ENCODE assay signal across 8 cellular contexts in the genomic region with DNA sequence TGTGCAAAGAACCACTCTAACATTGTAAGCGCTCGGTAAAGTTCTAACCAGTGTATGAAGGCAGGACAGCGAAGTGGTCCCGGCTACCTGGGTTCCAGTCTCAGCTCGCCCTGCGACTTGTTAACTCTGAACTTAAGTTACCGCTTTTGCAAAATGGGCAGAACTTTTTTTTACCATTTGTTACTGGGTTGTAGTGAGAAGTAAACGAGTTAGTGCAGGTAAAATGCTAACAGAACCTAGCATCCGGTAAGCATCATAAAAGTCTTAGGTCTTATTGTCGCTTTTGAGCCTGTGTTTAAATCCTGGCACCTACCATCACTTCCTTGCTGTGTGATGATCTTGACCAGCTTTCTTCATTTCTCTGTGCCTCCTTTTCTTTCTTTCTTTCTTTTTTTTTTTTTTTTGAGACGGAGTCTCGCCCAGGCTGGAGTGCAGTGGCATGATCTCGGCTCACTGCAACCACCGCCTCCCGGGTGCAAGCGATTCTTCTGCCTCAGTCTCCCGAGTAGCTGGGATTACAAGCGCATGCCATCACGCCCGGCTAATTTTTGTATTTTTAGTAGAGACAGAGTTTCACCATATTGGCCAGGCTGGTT. TPM values are rescaled to one million over a fixed set of nuclear protein-coding genes. Genes with fewer than 3 reads are reported as not detected.
DNase-seq lines count a peak whose midpoint lies in the region; ATAC-seq and TF ChIP-seq lines count a peak whose summit lies in the region.

No MANE protein-coding gene starts in this region.

- WGBS in mammary epithelial cell (ENCODE audit: low coverage, missing lambda C conversion rate): 1% methylated on average over 17 of the region's 20 CpGs
- no CpG with 5 or more reads among the region's 20 CpGs for WGBS in mesendoderm (ENCODE audit: extremely low coverage, insufficient coverage, low lambda C conversion rate)
- 5 to 7% methylated on average over 20 of the region's 20 CpGs for WGBS in aorta, 2 donors

- peak overlapping the region; percentile 62 for H2AK5ac ChIP-seq in mesendoderm (ENCODE audit: low read length)

- H3K56ac ChIP-seq in mesendoderm (ENCODE audit: low read length): peak overlapping the region; percentile 83

- peak overlapping the region; percentile 77 for H4K5ac ChIP-seq in mesendoderm (ENCODE audit: low read length)

- no peaks in the 10 kb centered on the region for H3K27me3 ChIP-seq in CD8-positive, alpha-beta T cell (ENCODE audit: insufficient read depth, low read length)
- H3K27me3 ChIP-seq in mammary epithelial cell (ENCODE audit: insufficient read depth, low read length) (no peaks in the 10 kb centered on the region), mesendoderm (ENCODE audit: insufficient read depth, low read length, poor library complexity) (no peaks in the 10 kb centered on the region), aorta (ENCODE audit: control insufficient read depth in 1 of 2, insufficient read depth in 2 of 2, low read length in 1 of 2) (no peaks in the 10 kb centered on the region)

- peak overlapping the region; percentile 65 for H3K4me3 ChIP-seq in CD8-positive, alpha-beta T cell (ENCODE audit: low read depth, low read length)
- H3K4me3 ChIP-seq in mammary epithelial cell (replicated peaks in 1 of 3; ENCODE audit: insufficient read depth in 1 of 3, low read depth in 2 of 3, low read length in 3 of 3) (peak overlapping the region; percentile 81 to 100 (median 90)), mesendoderm (ENCODE audit: low read length) (no peak overlapping the region), aorta (ENCODE audit: low read length in 2 of 2) (peak overlapping the region; percentile 22 to 44)

- no peak for TF ChIP-seq EP300 in Ishikawa (IDR thresholded peaks at IDR 0.05; ENCODE audit: borderline replicate concordance)

- dilution Hi-C loops in mammary epithelial cell (cut with HindIII; ENCODE audit: low sequenced_read_pairs): no loop called here

- DNase-seq in CD8-positive, alpha-beta T cell: no peak
- DNase-seq in mammary epithelial cell (no peak), mesendoderm (no peak), aorta (no peak), NCI-H1436 treated with DMSO at 0.1 percent for 48 hours (lab: John Stamatoyannopoulos, UW) (no peak), AML-193 (lab: John Stamatoyannopoulos, UW) (no peak)

- H4K8ac ChIP-seq in mesendoderm (ENCODE audit: low read depth, low read length): no peak overlapping the region

- CTCF ChIA-PET in CD8-positive, alpha-beta T cell (lab: Charles Lee): interaction anchor here (0.9 to 1.6 kb wide), 7 partner anchors 18 to 152 kb away, joined by 3 to 5 read pairs (median 3); a partner anchor contains a TSS
- CTCF ChIA-PET in mammary epithelial cell (lab: Charles Lee; ENCODE audit: low non-redundant PET): no interaction called here

- POLR2A ChIA-PET in CD8-positive, alpha-beta T cell (lab: Charles Lee): interaction anchor here (0.6 to 7.0 kb wide), 10 partner anchors 13 to 722 kb away, joined by 3 to 72 read pairs (median 6); a partner anchor contains a TSS

- no peaks in the 10 kb centered on the region for H3K9me3 Mint-ChIP-seq in CD8-positive, alpha-beta T cell

- peak overlapping the region; percentile 98 for H3K4me3 Mint-ChIP-seq in CD8-positive, alpha-beta T cell

- H2BK5ac ChIP-seq in mesendoderm (ENCODE audit: low read length): no peak overlapping the region

- peaks cover 36% of the 10 kb centered on the region for H3K36me3 Mint-ChIP-seq in CD8-positive, alpha-beta T cell

- no peak overlapping the region for H2BK120ac ChIP-seq in mesendoderm (ENCODE audit: low read depth, low read length)

- H3K9me3 ChIP-seq in CD8-positive, alpha-beta T cell (ENCODE audit: low read length): no peaks in the 10 kb centered on the region
- H3K9me3 ChIP-seq in mammary epithelial cell (replicated peaks; ENCODE audit: insufficient read depth, low read length) (no peaks in the 10 kb centered on the region), aorta (ENCODE audit: control insufficient read depth, low read length) (no peaks in the 10 kb centered on the region)

- peak overlapping the region; percentile 41 for H3K27ac ChIP-seq in CD8-positive, alpha-beta T cell (ENCODE audit: low read depth, low read length)
- H3K27ac ChIP-seq in mammary epithelial cell (ENCODE audit: insufficient read depth, low read depth, low read length) (peak overlapping the region; percentile 51), mesendoderm (ENCODE audit: low read depth, low read length) (no peak overlapping the region), aorta (ENCODE audit: low read depth in 1 of 2, low read length in 2 of 2) (peak overlapping the region in 1 of 2 donors; percentile 14)

- TF ChIP-seq RAD21 in Ishikawa (IDR thresholded peaks at IDR 0.05; ENCODE audit: low read depth): no peak

- peak overlapping the region; percentile 80 for H2AFZ ChIP-seq in mammary epithelial cell (ENCODE audit: low read depth, low read length)

- H3K4me2 ChIP-seq in mammary epithelial cell (ENCODE audit: insufficient read depth, low read depth, low read length) (peak overlapping the region; percentile 85), mesendoderm (ENCODE audit: low read length) (peak overlapping the region; percentile 42)

- H3K36me3 ChIP-seq in CD8-positive, alpha-beta T cell (ENCODE audit: insufficient read depth, low read length): peaks cover 10% of the 10 kb centered on the region
- peaks cover 10% of the 10 kb centered on the region for H3K36me3 ChIP-seq in mammary epithelial cell (ENCODE audit: insufficient read depth, low read length)
- H3K36me3 ChIP-seq in mesendoderm (ENCODE audit: control insufficient read depth, insufficient read depth, low read length): peaks cover 12% of the 10 kb centered on the region
- H3K36me3 ChIP-seq in aorta (ENCODE audit: control insufficient read depth in 1 of 2, insufficient read depth in 2 of 2, low read length in 1 of 2): peaks cover 0 to 3% of the 10 kb centered on the region in 2 donors

- ATAC-seq in CD8-positive, alpha-beta T cell: peak; percentile 14
- peak; percentile 21 for ATAC-seq in aorta (ENCODE audit: low FRiP score)
- no peak for ATAC-seq in GM19452 (IDR thresholded peaks at IDR 0.05; ENCODE audit: unreplicated experiment)

- H3K9ac ChIP-seq in mammary epithelial cell (ENCODE audit: insufficient read depth, low read length) (peak overlapping the region; percentile 89), mesendoderm (ENCODE audit: low read length) (peak overlapping the region; percentile 58)

- H3K4me1 Mint-ChIP-seq in CD8-positive, alpha-beta T cell (ENCODE audit: low read depth): peaks cover 55% of the 10 kb centered on the region

- peaks cover 35% of the 10 kb centered on the region for H3K4me1 ChIP-seq in CD8-positive, alpha-beta T cell (ENCODE audit: insufficient read depth, low read length)
- H3K4me1 ChIP-seq in mammary epithelial cell (ENCODE audit: insufficient read depth, low read length): peaks cover 26% of the 10 kb centered on the region
- H3K4me1 ChIP-seq in mesendoderm (ENCODE audit: control insufficient read depth, low read depth, low read length): peaks cover 13% of the 10 kb centered on the region
- peaks cover 0 to 2% of the 10 kb centered on the region in 2 donors for H3K4me1 ChIP-seq in aorta (ENCODE audit: control insufficient read depth in 1 of 2, insufficient read depth in 2 of 2, low read length in 2 of 2)

- H3K23ac ChIP-seq in mesendoderm (ENCODE audit: low read length): no peak overlapping the region

- peaks cover 5% of the 10 kb centered on the region for H4K20me1 ChIP-seq in mammary epithelial cell (ENCODE audit: insufficient read depth, low read length)

- intact Hi-C loops in CD8-positive, alpha-beta T cell (cut with DNase I, micrococcal nuclease): loop anchor here (2.0 to 10.0 kb wide), 4 partner anchors 16 to 340 kb away; a partner anchor contains a TSS
- intact Hi-C loops in mammary epithelial cell (cut with micrococcal nuclease) (loop anchor here (10.0 kb wide), 1 partner anchor 148 kb away; no protein-coding TSS in a partner anchor), aorta (cut with DNase I) (loop anchor here in 1 of 2 donors (2.0 kb wide), 1 partner anchor 34 kb away; a partner anchor contains a TSS)

- H3K79me2 ChIP-seq in mammary epithelial cell (ENCODE audit: insufficient read depth, low read length): peaks cover 67% of the 10 kb centered on the region
- H3K79me2 ChIP-seq in mesendoderm (ENCODE audit: control insufficient read depth, insufficient read depth, low read length): peaks cover 52% of the 10 kb centered on the region

- H2BK15ac ChIP-seq in mesendoderm (replicated peaks; ENCODE audit: low read depth): no peak overlapping the region

- peak overlapping the region; percentile 96 for H3K27ac Mint-ChIP-seq in CD8-positive, alpha-beta T cell

- no peak overlapping the region for H3K18ac ChIP-seq in mesendoderm (ENCODE audit: low read length)

- in situ Hi-C loops in mammary epithelial cell (cut with MboI; ENCODE audit: low sequenced_read_pairs in 2 of 2): no loop called here

- no peak for TF ChIP-seq CTCF in CD8-positive, alpha-beta T cell (IDR thresholded peaks at IDR 0.05)
- TF ChIP-seq CTCF in mammary epithelial cell (conservative IDR thresholded peaks at IDR 0.05 in 1 of 2, IDR thresholded peaks at IDR 0.05 in 1 of 2; ENCODE audit: extremely low read depth in 1 of 2, insufficient read depth in 1 of 2, low read depth in 1 of 2, low read length in 2 of 2): no peak

- H3K79me1 ChIP-seq in mesendoderm (ENCODE audit: low read length): peaks cover 25% of the 10 kb centered on the region

- BruUV-seq in mammary epithelial cell (replicated peaks; lab: Mats Ljungman, UMichigan): no TSS peak

- H3K4ac ChIP-seq in mesendoderm (ENCODE audit: low read depth, low read length): no peak overlapping the region

- H3K27me3 Mint-ChIP-seq in CD8-positive, alpha-beta T cell (ENCODE audit: low read depth): no peaks in the 10 kb centered on the region

RNA-seq across cellular contexts. Expression of a gene that starts 0.7 kb away (rescaled TPM):
- total RNA-seq in CD8-positive, alpha-beta T cell: 10 to 100 TPM; 76.4 to 77.2 TPM
- total RNA-seq in mammary epithelial cell (10 to 100 TPM; 28.7 to 56.2 TPM), aorta (10 to 100 TPM; 23.9 to 26.5 TPM)
- polyA plus RNA-seq in mammary epithelial cell (39.3 TPM), aorta (10 to 100 TPM; 17.9 to 62.2 TPM)
- polyA minus RNA-seq in mammary epithelial cell: 66.7 TPM
- 67.9 TPM for polyA plus RNA-seq in mesendoderm (2013, experiment 1 of 2)
- 70.6 TPM for polyA plus RNA-seq in mesendoderm (2013, experiment 2 of 2)

RNA-seq across cellular contexts. Expression of a gene that starts 0.8 kb away (rescaled TPM):
- 10 to 100 TPM; 16.8 to 20.8 TPM for total RNA-seq in CD8-positive, alpha-beta T cell
- total RNA-seq in mammary epithelial cell (100 to 1,000 TPM in 1 of 2 donors, 10 to 100 TPM in 1; 76.2 to 106 TPM), aorta (10 to 100 TPM; 26.0 to 37.4 TPM)
- polyA plus RNA-seq in mammary epithelial cell (90.9 TPM), aorta (1 to 10 TPM; 5.0 to 7.8 TPM)
- polyA minus RNA-seq in mammary epithelial cell: 45.9 TPM
- polyA plus RNA-seq in mesendoderm (2013, experiment 1 of 2): 210 TPM
- 205 TPM for polyA plus RNA-seq in mesendoderm (2013, experiment 2 of 2)

RNA-seq across cellular contexts. Expression of a gene that starts 14.6 kb away (rescaled TPM):
- under 1 TPM; 0.81 to 0.92 TPM for total RNA-seq in CD8-positive, alpha-beta T cell
- total RNA-seq in mammary epithelial cell (not detected), aorta (10 to 100 TPM in 1 of 2 donors, 1 to 10 TPM in 1; 8.7 to 28.6 TPM)
- polyA plus RNA-seq in mammary epithelial cell (not detected), aorta (1 to 10 TPM; 7.3 to 9.3 TPM)
- polyA minus RNA-seq in mammary epithelial cell: not detected
- polyA plus RNA-seq in mesendoderm (2013, experiment 1 of 2): 0.48 TPM
- 0.62 TPM for polyA plus RNA-seq in mesendoderm (2013, experiment 2 of 2)

RNA-seq across cellular contexts. Expression of a gene that starts 32.9 kb away (rescaled TPM):
- 10 to 100 TPM; 35.7 to 37.5 TPM for total RNA-seq in CD8-positive, alpha-beta T cell
- total RNA-seq in mammary epithelial cell (10 to 100 TPM; 33.7 to 48.0 TPM), aorta (10 to 100 TPM; 33.0 to 47.4 TPM)
- polyA plus RNA-seq in mammary epithelial cell (67.4 TPM), aorta (100 to 1,000 TPM in 1 of 2 donors, 10 to 100 TPM in 1; 70.5 to 105 TPM)
- 102 TPM for polyA minus RNA-seq in mammary epithelial cell
- 30.2 TPM for polyA plus RNA-seq in mesendoderm (2013, experiment 1 of 2)
- polyA plus RNA-seq in mesendoderm (2013, experiment 2 of 2): 29.9 TPM

RNA-seq across cellular contexts. Expression of a gene that starts 32.9 kb away (rescaled TPM):
- total RNA-seq in CD8-positive, alpha-beta T cell: 100 to 1,000 TPM; 223 to 229 TPM
- total RNA-seq in mammary epithelial cell (100 to 1,000 TPM in 1 of 2 donors, 10 to 100 TPM in 1; 16.2 to 108 TPM), aorta (100 to 1,000 TPM; 143 to 239 TPM)
- polyA plus RNA-seq in mammary epithelial cell (42.1 TPM), aorta (100 to 1,000 TPM in 1 of 2 donors, 10 to 100 TPM in 1; 39.7 to 269 TPM)
- polyA minus RNA-seq in mammary epithelial cell: 25.5 TPM
- 75.2 TPM for polyA plus RNA-seq in mesendoderm (2013, experiment 1 of 2)
- polyA plus RNA-seq in mesendoderm (2013, experiment 2 of 2): 77.2 TPM

Comparison
In these comparisons a context has a peak if more than half of its experiments do, and no peak if none do; other contexts are left out.
1. RNA of a gene that starts 14.6 kb away (total RNA-seq): 8.7 to 28.6 TPM in aorta; 0.81 to 0.92 TPM in CD8-positive, alpha-beta T cell and not detected in mammary epithelial cell; every median in the first group is over 4 times any median in the second.